Comparison of ENCODE assay signal across 1 cellular context in genomic region chr20:12695937-12696336, GRCh38.
TF ChIP-seq lines count a peak whose summit lies in the region.

No MANE protein-coding gene starts in this region.

TF ChIP-seq in H1, 55 proteins besides CTCF, POLR2A, EP300 and RAD21:
- no peak for TF ChIP-seq ATF2 (IDR thresholded peaks at IDR 0.05; ENCODE audit: low read length)
- TF ChIP-seq, protein P1, sequence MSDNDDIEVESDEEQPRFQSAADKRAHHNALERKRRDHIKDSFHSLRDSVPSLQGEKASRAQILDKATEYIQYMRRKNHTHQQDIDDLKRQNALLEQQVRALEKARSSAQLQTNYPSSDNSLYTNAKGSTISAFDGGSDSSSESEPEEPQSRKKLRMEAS (IDR thresholded peaks at IDR 0.05), result no peak
